ENCODE assay signal across 18 cellular contexts in genomic region chr12:112032292-112032691, GRCh38. TPM values are rescaled to one million over a fixed set of nuclear protein-coding genes. Genes with fewer than 3 reads are reported as not detected.
DNase-seq lines count a peak whose midpoint lies in the region; ATAC-seq and TF ChIP-seq lines count a peak whose summit lies in the region.
"Had no signal": no experiment of that assay in that cellular context is flagged by ENCODE, and none has a peak within 500 bp of the region (broad histone marks: within the 10 kb centered on the region; RNA-seq: fewer than 3 reads in every experiment).

No MANE protein-coding gene starts in this region.

- H3K27ac Mint-ChIP-seq in activated naive CD8-positive, alpha-beta T cell treated with anti-CD3 and anti-CD28 coated beads, Interleukin-2, amount 50 U/mL, for 24 hours: peak overlapping the region; percentile 36
- H3K27ac Mint-ChIP-seq in activated naive CD8-positive, alpha-beta T cell treated with anti-CD3 and anti-CD28 coated beads for 36 hours: no peak overlapping the region
- peak overlapping the region; percentile 17 for H3K27ac Mint-ChIP-seq in central memory CD8-positive, alpha-beta T cell (ENCODE audit: low read depth)
- peak overlapping the region; percentile 82 for H3K27ac Mint-ChIP-seq in stimulated activated naive B cell treated with anti-CD40 and anti-IgM and Interleukin-4, amounts not matched to agents 10 μg/mL and 1 μg/mL and 100 μg/mL, for 72 hours
- no peak overlapping the region for H3K27ac Mint-ChIP-seq in mesothelial cell of epicardium
- H3K27ac Mint-ChIP-seq: B cell had no signal

- no peak for ATAC-seq in activated naive CD8-positive, alpha-beta T cell treated with anti-CD3 and anti-CD28 coated beads, Interleukin-2, amount 50 U/mL, for 24 hours
- ATAC-seq in central memory CD8-positive, alpha-beta T cell (replicated peaks; ENCODE audit: extremely low read depth, poor library complexity, severe bottlenecking): no peak
- no peak for ATAC-seq in stimulated activated naive B cell treated with anti-CD40 and anti-IgM and Interleukin-4, amounts not matched to agents 10 μg/mL and 1 μg/mL and 100 μg/mL, for 72 hours (replicated peaks)
- ATAC-seq: CD8-positive, alpha-beta T cell had no signal

- no peak overlapping the region for H3K4me3 Mint-ChIP-seq in activated naive CD8-positive, alpha-beta T cell treated with anti-CD3 and anti-CD28 coated beads, Interleukin-2, amount 50 U/mL, for 24 hours
- no peak overlapping the region for H3K4me3 Mint-ChIP-seq in activated naive CD8-positive, alpha-beta T cell treated with anti-CD3 and anti-CD28 coated beads for 36 hours
- H3K4me3 Mint-ChIP-seq in central memory CD8-positive, alpha-beta T cell: no peak overlapping the region
- no peak overlapping the region for H3K4me3 Mint-ChIP-seq in stimulated activated naive B cell treated with anti-CD40 and anti-IgM and Interleukin-4, amounts not matched to agents 10 μg/mL and 1 μg/mL and 100 μg/mL, for 72 hours
- no peak overlapping the region for H3K4me3 Mint-ChIP-seq in mesothelial cell of epicardium
- H3K4me3 Mint-ChIP-seq: B cell; CD8-positive, alpha-beta T cell had no signal

- no peaks in the 10 kb centered on the region for H3K9me3 Mint-ChIP-seq in activated naive CD8-positive, alpha-beta T cell treated with anti-CD3 and anti-CD28 coated beads, Interleukin-2, amount 50 U/mL, for 24 hours
- H3K9me3 Mint-ChIP-seq in activated naive CD8-positive, alpha-beta T cell treated with anti-CD3 and anti-CD28 coated beads for 36 hours: no peaks in the 10 kb centered on the region
- no peaks in the 10 kb centered on the region for H3K9me3 Mint-ChIP-seq in central memory CD8-positive, alpha-beta T cell
- H3K9me3 Mint-ChIP-seq in stimulated activated naive B cell treated with anti-CD40 and anti-IgM and Interleukin-4, amounts not matched to agents 10 μg/mL and 1 μg/mL and 100 μg/mL, for 72 hours: no peaks in the 10 kb centered on the region
- no peaks in the 10 kb centered on the region for H3K9me3 Mint-ChIP-seq in mesothelial cell of epicardium
- H3K9me3 Mint-ChIP-seq: CD8-positive, alpha-beta T cell had no signal

- H3K4me1 ChIP-seq in HUES48 (ENCODE audit: control insufficient read depth, insufficient read depth, low read length): peaks cover 23% of the 10 kb centered on the region

- H3K27me3 Mint-ChIP-seq in activated naive CD8-positive, alpha-beta T cell treated with anti-CD3 and anti-CD28 coated beads, Interleukin-2, amount 50 U/mL, for 24 hours: no peaks in the 10 kb centered on the region
- H3K27me3 Mint-ChIP-seq in activated naive CD8-positive, alpha-beta T cell treated with anti-CD3 and anti-CD28 coated beads for 36 hours: no peaks in the 10 kb centered on the region
- H3K27me3 Mint-ChIP-seq in central memory CD8-positive, alpha-beta T cell: no peaks in the 10 kb centered on the region
- H3K27me3 Mint-ChIP-seq in stimulated activated naive B cell treated with anti-CD40 and anti-IgM and Interleukin-4, amounts not matched to agents 10 μg/mL and 1 μg/mL and 100 μg/mL, for 72 hours: no peaks in the 10 kb centered on the region
- H3K27me3 Mint-ChIP-seq in mesothelial cell of epicardium (ENCODE audit: low read depth): no peaks in the 10 kb centered on the region
- H3K27me3 Mint-ChIP-seq: B cell had no signal

- TF ChIP-seq CTCF in mesothelial cell of epicardium (IDR thresholded peaks at IDR 0.05; ENCODE audit: unreplicated experiment): no peak

- no peak for DNase-seq in activated naive CD8-positive, alpha-beta T cell treated with anti-CD3 and anti-CD28 coated beads, Interleukin-2, amount 50 U/mL, for 24 hours
- no peak for DNase-seq in activated naive CD8-positive, alpha-beta T cell treated with anti-CD3 and anti-CD28 coated beads for 36 hours
- DNase-seq in central memory CD8-positive, alpha-beta T cell (ENCODE audit: low spot score in 2 of 2): no peak
- DNase-seq in stimulated activated naive B cell treated with anti-CD40 and anti-IgM and Interleukin-4, amounts not matched to agents 10 μg/mL and 1 μg/mL and 100 μg/mL, for 72 hours: no peak
- DNase-seq in NCI-H1048 (lab: John Stamatoyannopoulos, UW) (no peak), mesothelial cell of epicardium (ENCODE audit: low spot score in 2 of 2, unreplicated experiment in 2 of 2) (no peak)
- DNase-seq: CD8-positive, alpha-beta T cell; HCEC 1CT; KBM-7; NCI-H1436; NCI-H2029; NCI-H2171; NCI-H446 treated with DMSO at 0.1 percent for 48 hours; NCI-H748 treated with DMSO at 0.1 percent for 48 hours; RPMI8226; SIG-M5 had no signal

- peaks cover 16% of the 10 kb centered on the region for H3K4me1 Mint-ChIP-seq in activated naive CD8-positive, alpha-beta T cell treated with anti-CD3 and anti-CD28 coated beads, Interleukin-2, amount 50 U/mL, for 24 hours
- peaks cover 10% of the 10 kb centered on the region for H3K4me1 Mint-ChIP-seq in activated naive CD8-positive, alpha-beta T cell treated with anti-CD3 and anti-CD28 coated beads for 36 hours
- H3K4me1 Mint-ChIP-seq in central memory CD8-positive, alpha-beta T cell: peaks cover 5% of the 10 kb centered on the region
- H3K4me1 Mint-ChIP-seq in stimulated activated naive B cell treated with anti-CD40 and anti-IgM and Interleukin-4, amounts not matched to agents 10 μg/mL and 1 μg/mL and 100 μg/mL, for 72 hours: peaks cover 12 to 35% of the 10 kb centered on the region in 2 donors
- H3K4me1 Mint-ChIP-seq in mesothelial cell of epicardium: no peaks in the 10 kb centered on the region

- H3K9me3 ChIP-seq in HUES48 (ENCODE audit: control insufficient read depth, insufficient read depth, low read length): no peaks in the 10 kb centered on the region

- no peak overlapping the region for H3K4me3 ChIP-seq in HUES48 (ENCODE audit: low read depth, low read length)

- peaks cover 92% of the 10 kb centered on the region for H3K36me3 ChIP-seq in HUES48 (ENCODE audit: control insufficient read depth, insufficient read depth, low read length)

- no peak overlapping the region for H3K9ac ChIP-seq in HUES48 (ENCODE audit: low read depth, low read length)

- H3K36me3 Mint-ChIP-seq in activated naive CD8-positive, alpha-beta T cell treated with anti-CD3 and anti-CD28 coated beads, Interleukin-2, amount 50 U/mL, for 24 hours (ENCODE audit: low read depth): peaks cover 52% of the 10 kb centered on the region
- H3K36me3 Mint-ChIP-seq in activated naive CD8-positive, alpha-beta T cell treated with anti-CD3 and anti-CD28 coated beads for 36 hours: peaks cover 26% of the 10 kb centered on the region
- peaks cover 58% of the 10 kb centered on the region for H3K36me3 Mint-ChIP-seq in central memory CD8-positive, alpha-beta T cell (ENCODE audit: insufficient read depth)
- peaks cover 47 to 58% of the 10 kb centered on the region in 2 donors for H3K36me3 Mint-ChIP-seq in stimulated activated naive B cell treated with anti-CD40 and anti-IgM and Interleukin-4, amounts not matched to agents 10 μg/mL and 1 μg/mL and 100 μg/mL, for 72 hours
- H3K36me3 Mint-ChIP-seq in mesothelial cell of epicardium: peaks cover 29% of the 10 kb centered on the region

- no peaks in the 10 kb centered on the region for H3K27me3 ChIP-seq in HUES48 (ENCODE audit: control insufficient read depth, insufficient read depth, low read length)

- peak overlapping the region; percentile 3 for H3K27ac ChIP-seq in HUES48 (ENCODE audit: low read depth, low read length)

RNA-seq across cellular contexts. Expression of gene ERP29, which starts 19.1 kb away (rescaled TPM):
- total RNA-seq in activated naive CD8-positive, alpha-beta T cell treated with anti-CD3 and anti-CD28 coated beads for 36 hours: 10 to 100 TPM; 79.9 to 85.6 TPM
- total RNA-seq in mesothelial cell of epicardium: 96.6 to 97.6 TPM (median 97.5 TPM) in 3 replicates

RNA-seq across cellular contexts. Expression of gene TMEM116, which starts 19.3 kb away (rescaled TPM):
- total RNA-seq in activated naive CD8-positive, alpha-beta T cell treated with anti-CD3 and anti-CD28 coated beads for 36 hours: 10 to 100 TPM; 10.1 to 10.5 TPM
- 12.0 to 16.5 TPM (median 16.0 TPM) in 3 replicates for total RNA-seq in mesothelial cell of epicardium

Comparison
In these comparisons a context has a peak if more than half of its experiments do, and no peak if none do; other contexts are left out.
1. H3K27ac Mint-ChIP-seq: peak in activated naive CD8-positive, alpha-beta T cell treated with anti-CD3 and anti-CD28 coated beads, Interleukin-2, amount 50 U/mL, for 24 hours (single experiment), central memory CD8-positive, alpha-beta T cell (single experiment) and stimulated activated naive B cell treated with anti-CD40 and anti-IgM and Interleukin-4, amounts not matched to agents 10 μg/mL and 1 μg/mL and 100 μg/mL, for 72 hours (single experiment); none in activated naive CD8-positive, alpha-beta T cell treated with anti-CD3 and anti-CD28 coated beads for 36 hours (single experiment) and mesothelial cell of epicardium (single experiment).